In the genomic region with DNA sequence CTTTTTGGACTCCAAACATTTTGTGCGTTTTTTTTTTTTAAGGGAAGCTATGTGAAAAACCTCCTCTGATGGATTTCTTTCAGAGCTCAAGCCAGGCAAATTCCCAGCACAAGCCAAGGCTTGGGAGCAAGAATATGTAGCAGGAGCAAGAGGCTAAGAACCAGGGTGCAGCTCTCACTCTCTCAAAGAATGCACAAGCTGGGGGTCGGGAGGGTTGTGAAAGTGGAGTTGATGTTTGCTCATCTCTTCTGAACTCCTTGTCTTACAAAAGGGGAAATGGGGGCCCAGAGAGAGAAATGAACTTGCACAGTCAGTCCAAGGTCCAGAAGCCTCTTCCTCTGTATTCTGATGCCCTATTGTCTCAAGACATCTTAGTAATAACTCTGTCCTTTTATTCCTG, we compare ENCODE assay signal across 11 cellular contexts. TPM values are rescaled to one million over a fixed set of nuclear protein-coding genes. Genes with fewer than 3 reads are reported as not detected.
DNase-seq lines count a peak whose midpoint lies in the region; TF ChIP-seq lines count a peak whose summit lies in the region.
"Had no signal": no experiment of that assay in that cellular context is flagged by ENCODE, and none has a peak within 500 bp of the region (broad histone marks: within the 10 kb centered on the region; RNA-seq: fewer than 3 reads in every experiment).

No MANE protein-coding gene starts in this region.

- WGBS in sigmoid colon, 2 donors = 39 to 67% methylated on average over 2 of the region's 2 CpGs

- intact Hi-C loops in breast epithelium (cut with DNase I; ENCODE audit: low total_unique reads) = no loop called here
- intact Hi-C loops in sigmoid colon (cut with DNase I) = no loop called here

- H3K4me2 ChIP-seq in DOHH2 (ENCODE audit: low read length) = peak overlapping the region; percentile 86

- no peaks in the 10 kb centered on the region for H3K9me2 ChIP-seq in DOHH2 (replicated peaks; ENCODE audit: control insufficient read depth, low read length)

- H3K9me3 ChIP-seq in DOHH2 (ENCODE audit: control insufficient read depth, insufficient read depth, low read length) = no peaks in the 10 kb centered on the region
- H3K9me3 ChIP-seq in breast epithelium = no peaks in the 10 kb centered on the region
- no peaks in the 10 kb centered on the region for H3K9me3 ChIP-seq in sigmoid colon

- DNase-seq in NAMALWA (ENCODE audit: low spot score) (peak; percentile 44), breast epithelium (ENCODE audit: low spot score in 2 of 2) (no peak), sigmoid colon (no peak), NCI-H2196 treated with DMSO at 0.1 percent for 48 hours (lab: John Stamatoyannopoulos, UW; ENCODE audit: unreplicated experiment) (no peak), NCI-H2171 treated with DMSO at 0.1 percent for 48 hours (lab: John Stamatoyannopoulos, UW) (no peak)
- no peak for DNase-seq in stimulated activated CD4-positive, alpha-beta T cell treated with anti-CD3 and anti-CD28 coated beads, Interleukin-4, amount 100 ng/mL, for 4 hours
- no peak for DNase-seq in activated effector memory CD4-positive, alpha-beta T cell treated with Interleukin-2 at 50 U/mL for 16 hours
- DNase-seq: effector CD8-positive, alpha-beta T cell; left colon; stimulated activated CD4-positive, alpha-beta T cell treated with anti-CD3 and anti-CD28 coated beads, Interleukin-1b, Interleukin-23, amount 100 ng/mL, for 48 hours had no signal

- H3K4me3 ChIP-seq in DOHH2 (ENCODE audit: low read length) (peak overlapping the region; percentile 59), breast epithelium (no peak overlapping the region), sigmoid colon (no peak overlapping the region)

- H3K27ac ChIP-seq in DOHH2 (ENCODE audit: low read depth, low read length) = peak overlapping the region; percentile 93
- peak overlapping the region; percentile 71 to 90 for H3K27ac ChIP-seq in breast epithelium
- H3K27ac ChIP-seq in sigmoid colon = peak overlapping the region; percentile 85 to 91 (median 88)

- H3K27me3 ChIP-seq in DOHH2 (ENCODE audit: control insufficient read depth, low read length) = no peaks in the 10 kb centered on the region
- H3K27me3 ChIP-seq in breast epithelium = no peaks in the 10 kb centered on the region
- no peaks in the 10 kb centered on the region for H3K27me3 ChIP-seq in sigmoid colon

- H3K36me3 ChIP-seq in DOHH2 (ENCODE audit: control insufficient read depth, low read length) (no peaks in the 10 kb centered on the region), breast epithelium (no peaks in the 10 kb centered on the region), sigmoid colon (no peaks in the 10 kb centered on the region)

- H3K4me1 ChIP-seq in DOHH2 (ENCODE audit: control insufficient read depth, low read length) (peaks cover 87% of the 10 kb centered on the region), breast epithelium (peaks cover 9 to 25% of the 10 kb centered on the region in 2 donors), sigmoid colon (peaks cover 0 to 63% (median 44%) of the 10 kb centered on the region in 4 donors)

- no peaks in the 10 kb centered on the region for H4K20me1 ChIP-seq in DOHH2 (ENCODE audit: control insufficient read depth, insufficient read depth, low read depth, low read length)

- no peaks in the 10 kb centered on the region for H3K79me2 ChIP-seq in DOHH2 (ENCODE audit: control insufficient read depth, low read length)

- TF ChIP-seq POLR2A in breast epithelium (IDR thresholded peaks at IDR 0.05) (no peak), sigmoid colon (IDR thresholded peaks at IDR 0.05) (no peak)

- peaks cover 55% of the 10 kb centered on the region for H3F3A ChIP-seq in DOHH2 (ENCODE audit: control insufficient read depth, insufficient read depth)

- TF ChIP-seq CTCF in DOHH2 (IDR thresholded peaks at IDR 0.05; ENCODE audit: low read depth, low read length, poor library complexity, severe bottlenecking) (no peak), breast epithelium (IDR thresholded peaks at IDR 0.05) (no peak), sigmoid colon (IDR thresholded peaks at IDR 0.05) (no peak)

- TF ChIP-seq EP300 in sigmoid colon (IDR thresholded peaks at IDR 0.05) = no peak

RNA-seq across cellular contexts. Expression of a gene that starts 7.7 kb away (rescaled TPM):
- 1 to 10 TPM; 4.9 to 8.6 (median 7.3) TPM for total RNA-seq in breast epithelium
- 1 to 10 TPM; 4.4 to 8.0 (median 5.0) TPM for total RNA-seq in sigmoid colon
- polyA plus RNA-seq in sigmoid colon = 10 to 100 TPM in 1 of 3 donors, under 1 TPM in 2; 0.46 to 10.0 (median 0.60) TPM

RNA-seq across cellular contexts. Expression of a gene that starts 57.3 kb away (rescaled TPM):
- total RNA-seq in breast epithelium = 10 to 100 TPM; 16.5 to 33.1 (median 19.0) TPM
- total RNA-seq in sigmoid colon = 10 to 100 TPM; 22.5 to 32.7 (median 31.6) TPM
- polyA plus RNA-seq in sigmoid colon = 10 to 100 TPM; 10.2 to 38.2 (median 10.6) TPM
